ENCODE assay signal across 1 cellular context in the genomic region with DNA sequence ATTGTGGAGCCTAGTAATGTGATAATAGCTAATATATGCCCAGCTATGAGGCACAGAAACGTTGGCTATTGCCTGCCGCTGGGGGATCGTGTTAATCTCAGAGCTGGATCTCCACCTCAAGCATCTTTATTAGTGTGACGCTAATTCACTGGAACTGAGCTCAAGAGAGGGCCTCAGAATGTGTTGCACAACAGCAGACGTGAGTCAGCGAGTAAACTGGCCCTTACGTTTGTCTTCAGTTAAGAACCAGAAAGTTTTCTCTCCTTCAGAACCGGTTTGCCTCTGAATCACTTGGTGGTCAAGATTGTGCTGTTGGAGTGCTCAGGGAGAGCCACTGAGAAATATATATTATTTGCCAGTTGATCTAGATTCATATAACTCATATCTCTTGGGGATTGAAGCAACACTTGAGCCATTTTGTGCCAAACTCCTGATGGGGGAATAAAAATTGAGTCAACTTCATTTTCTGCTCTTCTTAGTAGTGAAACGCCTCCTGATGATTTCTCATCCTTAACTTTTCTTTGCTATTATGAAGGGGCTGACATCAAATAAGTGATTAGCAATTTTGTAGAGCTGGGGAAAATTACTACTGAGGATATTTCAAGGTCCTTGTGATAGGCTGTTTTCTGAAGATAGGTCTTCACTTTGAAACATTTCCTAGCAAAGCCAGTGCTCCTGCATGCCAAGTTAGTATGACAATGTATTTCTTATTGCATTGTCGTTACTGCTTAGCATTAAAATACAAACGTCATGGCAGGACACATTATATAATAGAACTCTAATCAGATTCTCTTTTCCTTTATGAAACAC.
TF ChIP-seq lines count a peak whose summit lies in the region.

No MANE protein-coding gene starts in this region.

TF ChIP-seq in K562, 482 proteins besides CTCF, POLR2A, EP300 and RAD21 (continued from another document and continues in another):
- TF ChIP-seq, protein P1, sequence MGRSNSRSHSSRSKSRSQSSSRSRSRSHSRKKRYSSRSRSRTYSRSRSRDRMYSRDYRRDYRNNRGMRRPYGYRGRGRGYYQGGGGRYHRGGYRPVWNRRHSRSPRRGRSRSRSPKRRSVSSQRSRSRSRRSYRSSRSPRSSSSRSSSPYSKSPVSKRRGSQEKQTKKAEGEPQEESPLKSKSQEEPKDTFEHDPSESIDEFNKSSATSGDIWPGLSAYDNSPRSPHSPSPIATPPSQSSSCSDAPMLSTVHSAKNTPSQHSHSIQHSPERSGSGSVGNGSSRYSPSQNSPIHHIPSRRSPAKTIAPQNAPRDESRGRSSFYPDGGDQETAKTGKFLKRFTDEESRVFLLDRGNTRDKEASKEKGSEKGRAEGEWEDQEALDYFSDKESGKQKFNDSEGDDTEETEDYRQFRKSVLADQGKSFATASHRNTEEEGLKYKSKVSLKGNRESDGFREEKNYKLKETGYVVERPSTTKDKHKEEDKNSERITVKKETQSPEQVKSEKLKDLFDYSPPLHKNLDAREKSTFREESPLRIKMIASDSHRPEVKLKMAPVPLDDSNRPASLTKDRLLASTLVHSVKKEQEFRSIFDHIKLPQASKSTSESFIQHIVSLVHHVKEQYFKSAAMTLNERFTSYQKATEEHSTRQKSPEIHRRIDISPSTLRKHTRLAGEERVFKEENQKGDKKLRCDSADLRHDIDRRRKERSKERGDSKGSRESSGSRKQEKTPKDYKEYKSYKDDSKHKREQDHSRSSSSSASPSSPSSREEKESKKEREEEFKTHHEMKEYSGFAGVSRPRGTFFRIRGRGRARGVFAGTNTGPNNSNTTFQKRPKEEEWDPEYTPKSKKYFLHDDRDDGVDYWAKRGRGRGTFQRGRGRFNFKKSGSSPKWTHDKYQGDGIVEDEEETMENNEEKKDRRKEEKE (IDR thresholded peaks at IDR 0.05; ENCODE audit: borderline replicate concordance in 1 of 2, control insufficient read depth in 1 of 2, low read depth in 2 of 2, low read length in 1 of 2), result no peak
- TF ChIP-seq, protein P2, sequence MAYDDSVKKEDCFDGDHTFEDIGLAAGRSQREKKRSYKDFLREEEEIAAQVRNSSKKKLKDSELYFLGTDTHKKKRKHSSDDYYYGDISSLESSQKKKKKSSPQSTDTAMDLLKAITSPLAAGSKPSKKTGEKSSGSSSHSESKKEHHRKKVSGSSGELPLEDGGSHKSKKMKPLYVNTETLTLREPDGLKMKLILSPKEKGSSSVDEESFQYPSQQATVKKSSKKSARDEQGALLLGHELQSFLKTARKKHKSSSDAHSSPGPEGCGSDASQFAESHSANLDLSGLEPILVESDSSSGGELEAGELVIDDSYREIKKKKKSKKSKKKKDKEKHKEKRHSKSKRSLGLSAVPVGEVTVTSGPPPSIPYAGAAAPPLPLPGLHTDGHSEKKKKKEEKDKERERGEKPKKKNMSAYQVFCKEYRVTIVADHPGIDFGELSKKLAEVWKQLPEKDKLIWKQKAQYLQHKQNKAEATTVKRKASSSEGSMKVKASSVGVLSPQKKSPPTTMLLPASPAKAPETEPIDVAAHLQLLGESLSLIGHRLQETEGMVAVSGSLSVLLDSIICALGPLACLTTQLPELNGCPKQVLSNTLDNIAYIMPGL (CRISPR knock-in tag; IDR thresholded peaks at IDR 0.05), result no peak
- peak; percentile 33 for TF ChIP-seq RBBP5 (IDR thresholded peaks at IDR 0.05; ENCODE audit: borderline replicate concordance, insufficient read depth, low read length, poor library complexity, severe bottlenecking)
- TF ChIP-seq, protein P3, sequence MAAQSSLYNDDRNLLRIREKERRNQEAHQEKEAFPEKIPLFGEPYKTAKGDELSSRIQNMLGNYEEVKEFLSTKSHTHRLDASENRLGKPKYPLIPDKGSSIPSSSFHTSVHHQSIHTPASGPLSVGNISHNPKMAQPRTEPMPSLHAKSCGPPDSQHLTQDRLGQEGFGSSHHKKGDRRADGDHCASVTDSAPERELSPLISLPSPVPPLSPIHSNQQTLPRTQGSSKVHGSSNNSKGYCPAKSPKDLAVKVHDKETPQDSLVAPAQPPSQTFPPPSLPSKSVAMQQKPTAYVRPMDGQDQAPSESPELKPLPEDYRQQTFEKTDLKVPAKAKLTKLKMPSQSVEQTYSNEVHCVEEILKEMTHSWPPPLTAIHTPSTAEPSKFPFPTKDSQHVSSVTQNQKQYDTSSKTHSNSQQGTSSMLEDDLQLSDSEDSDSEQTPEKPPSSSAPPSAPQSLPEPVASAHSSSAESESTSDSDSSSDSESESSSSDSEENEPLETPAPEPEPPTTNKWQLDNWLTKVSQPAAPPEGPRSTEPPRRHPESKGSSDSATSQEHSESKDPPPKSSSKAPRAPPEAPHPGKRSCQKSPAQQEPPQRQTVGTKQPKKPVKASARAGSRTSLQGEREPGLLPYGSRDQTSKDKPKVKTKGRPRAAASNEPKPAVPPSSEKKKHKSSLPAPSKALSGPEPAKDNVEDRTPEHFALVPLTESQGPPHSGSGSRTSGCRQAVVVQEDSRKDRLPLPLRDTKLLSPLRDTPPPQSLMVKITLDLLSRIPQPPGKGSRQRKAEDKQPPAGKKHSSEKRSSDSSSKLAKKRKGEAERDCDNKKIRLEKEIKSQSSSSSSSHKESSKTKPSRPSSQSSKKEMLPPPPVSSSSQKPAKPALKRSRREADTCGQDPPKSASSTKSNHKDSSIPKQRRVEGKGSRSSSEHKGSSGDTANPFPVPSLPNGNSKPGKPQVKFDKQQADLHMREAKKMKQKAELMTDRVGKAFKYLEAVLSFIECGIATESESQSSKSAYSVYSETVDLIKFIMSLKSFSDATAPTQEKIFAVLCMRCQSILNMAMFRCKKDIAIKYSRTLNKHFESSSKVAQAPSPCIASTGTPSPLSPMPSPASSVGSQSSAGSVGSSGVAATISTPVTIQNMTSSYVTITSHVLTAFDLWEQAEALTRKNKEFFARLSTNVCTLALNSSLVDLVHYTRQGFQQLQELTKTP (IDR thresholded peaks at IDR 0.05; ENCODE audit: low read depth in 1 of 2, partially characterized antibody in 2 of 2), result peak in 1 of 2 experiments; percentile 36
- TF ChIP-seq, protein P4, sequence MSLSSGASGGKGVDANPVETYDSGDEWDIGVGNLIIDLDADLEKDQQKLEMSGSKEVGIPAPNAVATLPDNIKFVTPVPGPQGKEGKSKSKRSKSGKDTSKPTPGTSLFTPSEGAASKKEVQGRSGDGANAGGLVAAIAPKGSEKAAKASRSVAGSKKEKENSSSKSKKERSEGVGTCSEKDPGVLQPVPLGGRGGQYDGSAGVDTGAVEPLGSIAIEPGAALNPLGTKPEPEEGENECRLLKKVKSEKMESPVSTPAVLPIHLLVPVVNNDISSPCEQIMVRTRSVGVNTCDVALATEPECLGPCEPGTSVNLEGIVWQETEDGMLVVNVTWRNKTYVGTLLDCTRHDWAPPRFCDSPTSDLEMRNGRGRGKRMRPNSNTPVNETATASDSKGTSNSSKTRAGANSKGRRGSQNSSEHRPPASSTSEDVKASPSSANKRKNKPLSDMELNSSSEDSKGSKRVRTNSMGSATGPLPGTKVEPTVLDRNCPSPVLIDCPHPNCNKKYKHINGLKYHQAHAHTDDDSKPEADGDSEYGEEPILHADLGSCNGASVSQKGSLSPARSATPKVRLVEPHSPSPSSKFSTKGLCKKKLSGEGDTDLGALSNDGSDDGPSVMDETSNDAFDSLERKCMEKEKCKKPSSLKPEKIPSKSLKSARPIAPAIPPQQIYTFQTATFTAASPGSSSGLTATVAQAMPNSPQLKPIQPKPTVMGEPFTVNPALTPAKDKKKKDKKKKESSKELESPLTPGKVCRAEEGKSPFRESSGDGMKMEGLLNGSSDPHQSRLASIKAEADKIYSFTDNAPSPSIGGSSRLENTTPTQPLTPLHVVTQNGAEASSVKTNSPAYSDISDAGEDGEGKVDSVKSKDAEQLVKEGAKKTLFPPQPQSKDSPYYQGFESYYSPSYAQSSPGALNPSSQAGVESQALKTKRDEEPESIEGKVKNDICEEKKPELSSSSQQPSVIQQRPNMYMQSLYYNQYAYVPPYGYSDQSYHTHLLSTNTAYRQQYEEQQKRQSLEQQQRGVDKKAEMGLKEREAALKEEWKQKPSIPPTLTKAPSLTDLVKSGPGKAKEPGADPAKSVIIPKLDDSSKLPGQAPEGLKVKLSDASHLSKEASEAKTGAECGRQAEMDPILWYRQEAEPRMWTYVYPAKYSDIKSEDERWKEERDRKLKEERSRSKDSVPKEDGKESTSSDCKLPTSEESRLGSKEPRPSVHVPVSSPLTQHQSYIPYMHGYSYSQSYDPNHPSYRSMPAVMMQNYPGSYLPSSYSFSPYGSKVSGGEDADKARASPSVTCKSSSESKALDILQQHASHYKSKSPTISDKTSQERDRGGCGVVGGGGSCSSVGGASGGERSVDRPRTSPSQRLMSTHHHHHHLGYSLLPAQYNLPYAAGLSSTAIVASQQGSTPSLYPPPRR (CRISPR knock-in tag; IDR thresholded peaks at IDR 0.05; ENCODE audit: borderline replicate concordance), result no peak
- TF ChIP-seq RBM17 (IDR thresholded peaks at IDR 0.05; ENCODE audit: borderline replicate concordance, low read depth, low read length), result no peak
- TF ChIP-seq TCF7 (IDR thresholded peaks at IDR 0.05; ENCODE audit: borderline replicate concordance), result no peak
- no peak for TF ChIP-seq GTF2B (IDR thresholded peaks at IDR 0.05; ENCODE audit: extremely low read depth, insufficient read length)
- TF ChIP-seq ADNP (tag; IDR thresholded peaks at IDR 0.05), result no peak
- TF ChIP-seq, protein P5, sequence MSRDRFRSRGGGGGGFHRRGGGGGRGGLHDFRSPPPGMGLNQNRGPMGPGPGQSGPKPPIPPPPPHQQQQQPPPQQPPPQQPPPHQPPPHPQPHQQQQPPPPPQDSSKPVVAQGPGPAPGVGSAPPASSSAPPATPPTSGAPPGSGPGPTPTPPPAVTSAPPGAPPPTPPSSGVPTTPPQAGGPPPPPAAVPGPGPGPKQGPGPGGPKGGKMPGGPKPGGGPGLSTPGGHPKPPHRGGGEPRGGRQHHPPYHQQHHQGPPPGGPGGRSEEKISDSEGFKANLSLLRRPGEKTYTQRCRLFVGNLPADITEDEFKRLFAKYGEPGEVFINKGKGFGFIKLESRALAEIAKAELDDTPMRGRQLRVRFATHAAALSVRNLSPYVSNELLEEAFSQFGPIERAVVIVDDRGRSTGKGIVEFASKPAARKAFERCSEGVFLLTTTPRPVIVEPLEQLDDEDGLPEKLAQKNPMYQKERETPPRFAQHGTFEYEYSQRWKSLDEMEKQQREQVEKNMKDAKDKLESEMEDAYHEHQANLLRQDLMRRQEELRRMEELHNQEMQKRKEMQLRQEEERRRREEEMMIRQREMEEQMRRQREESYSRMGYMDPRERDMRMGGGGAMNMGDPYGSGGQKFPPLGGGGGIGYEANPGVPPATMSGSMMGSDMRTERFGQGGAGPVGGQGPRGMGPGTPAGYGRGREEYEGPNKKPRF (IDR thresholded peaks at IDR 0.05; ENCODE audit: low read depth, low read length), result no peak
- TF ChIP-seq THRAP3 (IDR thresholded peaks at IDR 0.05; ENCODE audit: borderline replicate concordance), result no peak
- peak; percentile 82 for TF ChIP-seq KLF13 (tag; IDR thresholded peaks at IDR 0.05; ENCODE audit: borderline replicate concordance, low read depth)
- TF ChIP-seq HMBOX1 (IDR thresholded peaks at IDR 0.05), result no peak; the same call in 1 of the 2 replicates
- TF ChIP-seq ZNF212 (CRISPR knock-in tag; IDR thresholded peaks at IDR 0.05), result no peak
- TF ChIP-seq EP400 (IDR thresholded peaks at IDR 0.05), result peak; percentile 37; the same call in 1 of the 2 replicates
- no peak for TF ChIP-seq PHB (CRISPR knock-in tag; IDR thresholded peaks at IDR 0.05)
- no peak for TF ChIP-seq HNRNPK (IDR thresholded peaks at IDR 0.05; ENCODE audit: low read depth, low read length, poor library complexity, severe bottlenecking)
- TF ChIP-seq PTTG1 (tag; IDR thresholded peaks at IDR 0.05; ENCODE audit: low read depth), result peak; percentile 94
- TF ChIP-seq HDAC8 (tag; IDR thresholded peaks at IDR 0.05), result peak; percentile 95
- no peak for TF ChIP-seq PTBP1 (IDR thresholded peaks at IDR 0.05; ENCODE audit: low read depth, low read length)
- no peak for TF ChIP-seq ZZZ3 (IDR thresholded peaks at IDR 0.05)
- TF ChIP-seq POLR2G (IDR thresholded peaks at IDR 0.05; ENCODE audit: low read depth, low read length), result no peak
- TF ChIP-seq RBM25 (IDR thresholded peaks at IDR 0.05; ENCODE audit: low read depth, low read length, severe bottlenecking), result no peak
- TF ChIP-seq HDGF (IDR thresholded peaks at IDR 0.05), result no peak
- no peak for TF ChIP-seq ZNF696 (CRISPR knock-in tag; conservative IDR thresholded peaks at IDR 0.05)
- TF ChIP-seq NR2C2 (CRISPR knock-in tag; IDR thresholded peaks at IDR 0.05), result no peak
- TF ChIP-seq NR2C2 (tag; IDR thresholded peaks at IDR 0.05), result peak; percentile 76
- TF ChIP-seq MAFG (tag; conservative IDR thresholded peaks at IDR 0.05), result peak; percentile 82
- TF ChIP-seq KAT8 (IDR thresholded peaks at IDR 0.05; ENCODE audit: low read depth), result no peak
- no peak for TF ChIP-seq RB1 (IDR thresholded peaks at IDR 0.05; ENCODE audit: low read depth)
- TF ChIP-seq ZBTB49 (CRISPR knock-in tag; IDR thresholded peaks at IDR 0.05; ENCODE audit: borderline replicate concordance), result no peak
- TF ChIP-seq ILF3 (IDR thresholded peaks at IDR 0.05; ENCODE audit: borderline replicate concordance), result no peak
- TF ChIP-seq RUNX1 (IDR thresholded peaks at IDR 0.05; ENCODE audit: low read depth), result no peak
- peak; percentile 56; the same call in 1 of the 2 replicates for TF ChIP-seq BCL6 (CRISPR knock-in tag; IDR thresholded peaks at IDR 0.05)
- TF ChIP-seq ZNF507 (tag; conservative IDR thresholded peaks at IDR 0.05), result no peak
- peak in 1 of 2 experiments; percentile 84; a peak in 2 of 4 replicates for TF ChIP-seq RCOR1 (IDR thresholded peaks at IDR 0.05; ENCODE audit: borderline replicate concordance in 1 of 2, low read depth in 2 of 2, low read length in 2 of 2)
